Comparison of ENCODE assay signal across 8 cellular contexts in the genomic region with DNA sequence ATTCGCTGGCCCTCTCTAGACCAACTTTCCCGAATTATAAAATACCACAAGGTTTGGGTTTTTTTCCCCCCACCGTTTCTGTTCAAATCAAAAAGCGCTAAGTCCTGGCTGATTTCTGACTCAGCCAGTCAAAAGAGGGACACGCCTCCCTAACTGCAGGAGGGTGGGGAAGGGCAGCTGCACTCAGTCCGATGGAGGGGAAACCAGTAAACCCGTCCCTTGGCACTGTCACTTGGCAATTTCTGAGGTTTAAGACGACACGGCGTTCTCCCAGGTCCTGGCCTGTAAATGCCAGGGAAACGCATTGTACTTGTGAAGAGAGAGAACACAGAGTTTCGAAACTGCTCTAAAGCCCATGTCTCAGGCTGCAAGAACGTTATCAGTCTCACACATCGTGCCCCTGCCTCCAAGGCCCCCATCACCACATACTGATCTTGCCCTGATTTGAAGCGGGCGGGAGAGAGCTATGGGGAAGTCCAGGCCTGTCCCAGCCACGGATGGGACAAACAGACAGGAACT. TPM values are rescaled to one million over a fixed set of nuclear protein-coding genes. Genes with fewer than 3 reads are reported as not detected.
DNase-seq lines count a peak whose midpoint lies in the region; ATAC-seq and TF ChIP-seq lines count a peak whose summit lies in the region.

No MANE protein-coding gene starts in this region.

- peak in 1 of 2 experiments; percentile 81; a peak in 1 of 4 replicates for TF ChIP-seq EP300 in SK-N-SH (IDR thresholded peaks at IDR 0.05; ENCODE audit: borderline replicate concordance in 1 of 2, low read depth in 1 of 2, low read length in 1 of 2)

- no peaks in the 10 kb centered on the region for H3K27me3 Mint-ChIP-seq in activated T-cell treated with anti-CD3 and anti-CD28 coated beads, Interleukin-2, amount 50 U/mL, for 72 hours (ENCODE audit: low read depth)

- no peak overlapping the region for H2AFZ ChIP-seq in SK-N-SH (ENCODE audit: low read depth)

- no peak overlapping the region for H3K27ac Mint-ChIP-seq in activated T-cell treated with anti-CD3 and anti-CD28 coated beads, Interleukin-2, amount 50 U/mL, for 72 hours

- no peaks in the 10 kb centered on the region for H3K4me1 Mint-ChIP-seq in activated T-cell treated with anti-CD3 and anti-CD28 coated beads, Interleukin-2, amount 50 U/mL, for 72 hours (ENCODE audit: low read depth)

- CTCF ChIA-PET in SK-N-SH (lab: Yijun Ruan, JAX) = no interaction called here

- H3K9ac ChIP-seq in SK-N-SH = peak overlapping the region; percentile 69
- peak overlapping the region; percentile 67 to 80 (median 75) for H3K9ac ChIP-seq in skeletal muscle tissue (ENCODE audit: low read depth in 1 of 3, low read length in 3 of 3)

- H3K9me3 ChIP-seq in SK-N-SH (no peaks in the 10 kb centered on the region), skeletal muscle tissue (ENCODE audit: control insufficient read depth in 3 of 3, low read length in 3 of 3) (no peaks in the 10 kb centered on the region)

- H3K4me1 ChIP-seq in SK-N-SH (ENCODE audit: control insufficient read depth in 1 of 2, insufficient read depth in 2 of 2, low read depth in 1 of 2, low read length in 1 of 2) (peaks cover 45 to 48% of the 10 kb centered on the region in 2 experiments; a peak in 3 of 4 replicates), skeletal muscle tissue (ENCODE audit: control insufficient read depth in 3 of 3, insufficient read depth in 3 of 3, low read length in 3 of 3) (peaks cover 82 to 91% (median 86%) of the 10 kb centered on the region in 3 donors)

- peaks cover 89% of the 10 kb centered on the region for H3K79me2 ChIP-seq in SK-N-SH (ENCODE audit: insufficient read depth)

- H3K9me2 ChIP-seq in SK-N-SH = no peaks in the 10 kb centered on the region

- TF ChIP-seq CTCF in SK-N-SH (IDR thresholded peaks at IDR 0.05) = no peak

- no peak for TF ChIP-seq RAD21 in SK-N-SH (IDR thresholded peaks at IDR 0.05; ENCODE audit: low read length)

- H4K20me1 ChIP-seq in SK-N-SH (ENCODE audit: insufficient read depth) = peaks cover 11% of the 10 kb centered on the region; the same call in 1 of the 2 replicates

- ATAC-seq in left cardiac atrium (peak; percentile 67 to 75), HG02852 (IDR thresholded peaks at IDR 0.05; ENCODE audit: unreplicated experiment) (no peak)
- no peak for ATAC-seq in activated T-cell treated with anti-CD3 and anti-CD28 coated beads, Interleukin-2, amount 50 U/mL, for 72 hours (replicated peaks in 1 of 2)

- peak overlapping the region; percentile 83 for H3K4me2 ChIP-seq in SK-N-SH

- H3K36me3 Mint-ChIP-seq in activated T-cell treated with anti-CD3 and anti-CD28 coated beads, Interleukin-2, amount 50 U/mL, for 72 hours (ENCODE audit: insufficient read depth in 2 of 2) = no peaks in the 10 kb centered on the region

- no peaks in the 10 kb centered on the region for H3K27me3 ChIP-seq in SK-N-SH (ENCODE audit: insufficient read depth)
- H3K27me3 ChIP-seq in skeletal muscle tissue (ENCODE audit: control insufficient read depth in 3 of 3, insufficient read depth in 3 of 3, low read length in 3 of 3) = no peaks in the 10 kb centered on the region

- DNase-seq in GM04504 (ENCODE audit: low read depth) (peak; percentile 67), SK-N-SH (no peak), left cardiac atrium (peak; percentile 74), UCSD-AML1 (lab: John Stamatoyannopoulos, UW; ENCODE audit: unreplicated experiment) (no peak)
- no peak for DNase-seq in activated T-cell treated with anti-CD3 and anti-CD28 coated beads, Interleukin-2, amount 50 U/mL, for 72 hours
- DNase-seq in activated CD4-positive, alpha-beta T cell treated with anti-CD3 and anti-CD28 coated beads for 1 hour = no peak

- H3K4me3 ChIP-seq in SK-N-SH (ENCODE audit: low read depth in 2 of 2, low read length in 1 of 2) (peak overlapping the region; percentile 33 to 58; a peak in 3 of 4 replicates), skeletal muscle tissue (ENCODE audit: low read length in 3 of 3) (peak overlapping the region; percentile 60 to 73 (median 64))

- WGBS in SK-N-SH (ENCODE audit: low lambda C conversion rate) = 8% methylated on average over 16 of the region's 17 CpGs

- H3K27ac ChIP-seq in SK-N-SH (ENCODE audit: low read depth in 2 of 2, low read length in 1 of 2) = peak overlapping the region; percentile 67 to 95
- H3K27ac ChIP-seq in skeletal muscle tissue (ENCODE audit: low read depth, low read length) = peak overlapping the region; percentile 79

- no peak overlapping the region for H3K4me3 Mint-ChIP-seq in activated T-cell treated with anti-CD3 and anti-CD28 coated beads, Interleukin-2, amount 50 U/mL, for 72 hours

- no peaks in the 10 kb centered on the region for H3K9me3 Mint-ChIP-seq in activated T-cell treated with anti-CD3 and anti-CD28 coated beads, Interleukin-2, amount 50 U/mL, for 72 hours

- POLR2A ChIA-PET in SK-N-SH (lab: Yijun Ruan, JAX) = no interaction called here

- peaks cover 29% of the 10 kb centered on the region for H3F3A ChIP-seq in SK-N-SH (replicated peaks; ENCODE audit: insufficient read depth)

- H3K36me3 ChIP-seq in SK-N-SH (replicated peaks in 1 of 2; ENCODE audit: control insufficient read depth in 1 of 2, insufficient read depth in 2 of 2, low read length in 1 of 2) = no peaks in the 10 kb centered on the region
- H3K36me3 ChIP-seq in skeletal muscle tissue (ENCODE audit: control insufficient read depth in 3 of 3, insufficient read depth in 3 of 3, low read length in 3 of 3) = no peaks in the 10 kb centered on the region

- intact Hi-C loops in left cardiac atrium (cut with DNase I) = no loop called here

TF ChIP-seq in SK-N-SH, 30 proteins besides CTCF, POLR2A, EP300 and RAD21 (continues in another document):
- TF ChIP-seq, protein P1, sequence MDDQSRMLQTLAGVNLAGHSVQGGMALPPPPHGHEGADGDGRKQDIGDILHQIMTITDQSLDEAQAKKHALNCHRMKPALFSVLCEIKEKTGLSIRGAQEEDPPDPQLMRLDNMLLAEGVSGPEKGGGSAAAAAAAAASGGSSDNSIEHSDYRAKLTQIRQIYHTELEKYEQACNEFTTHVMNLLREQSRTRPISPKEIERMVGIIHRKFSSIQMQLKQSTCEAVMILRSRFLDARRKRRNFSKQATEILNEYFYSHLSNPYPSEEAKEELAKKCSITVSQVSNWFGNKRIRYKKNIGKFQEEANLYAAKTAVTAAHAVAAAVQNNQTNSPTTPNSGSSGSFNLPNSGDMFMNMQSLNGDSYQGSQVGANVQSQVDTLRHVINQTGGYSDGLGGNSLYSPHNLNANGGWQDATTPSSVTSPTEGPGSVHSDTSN (IDR thresholded peaks at IDR 0.05) = peak; percentile 64
- TF ChIP-seq SMC3 (IDR thresholded peaks at IDR 0.05; ENCODE audit: low read depth, low read length) (no peak), TCF12 (IDR thresholded peaks at IDR 0.05) (peak; percentile 85), NRF1 (IDR thresholded peaks at IDR 0.05; ENCODE audit: low read depth, low read length) (no peak), RCOR1 (IDR thresholded peaks at IDR 0.05; ENCODE audit: low read length) (no peak), FOXM1 (IDR thresholded peaks at IDR 0.05; ENCODE audit: low read depth) (0 out of 2 replicates have a peak, but pooled peaks have one; percentile 31), TEAD4 (IDR thresholded peaks at IDR 0.05; ENCODE audit: borderline replicate concordance, insufficient read depth) (peak; percentile 90), TAF1 (IDR thresholded peaks at IDR 0.05; ENCODE audit: borderline replicate concordance, low read depth, low read length) (peak; percentile 13; the same call in 1 of the 2 replicates), FOSL2 (IDR thresholded peaks at IDR 0.05; ENCODE audit: borderline replicate concordance, low read depth) (peak; percentile 51; the same call in 1 of the 2 replicates), YY1 (IDR thresholded peaks at IDR 0.05; ENCODE audit: low read depth) (0 out of 2 replicates have a peak, but pooled peaks have one; percentile 28), NFIC (IDR thresholded peaks at IDR 0.05; ENCODE audit: borderline replicate concordance) (peak; percentile 74), POLR2AphosphoS5 (IDR thresholded peaks at IDR 0.05; ENCODE audit: low read depth, low read length) (peak; percentile 67; the same call in 1 of the 2 replicates), MXI1 (IDR thresholded peaks at IDR 0.05; ENCODE audit: low read depth, low read length) (no peak), MEF2A (IDR thresholded peaks at IDR 0.05; ENCODE audit: borderline replicate concordance, low read depth) (0 out of 2 replicates have a peak, but pooled peaks have one; percentile 6)
- TF ChIP-seq, protein P2, sequence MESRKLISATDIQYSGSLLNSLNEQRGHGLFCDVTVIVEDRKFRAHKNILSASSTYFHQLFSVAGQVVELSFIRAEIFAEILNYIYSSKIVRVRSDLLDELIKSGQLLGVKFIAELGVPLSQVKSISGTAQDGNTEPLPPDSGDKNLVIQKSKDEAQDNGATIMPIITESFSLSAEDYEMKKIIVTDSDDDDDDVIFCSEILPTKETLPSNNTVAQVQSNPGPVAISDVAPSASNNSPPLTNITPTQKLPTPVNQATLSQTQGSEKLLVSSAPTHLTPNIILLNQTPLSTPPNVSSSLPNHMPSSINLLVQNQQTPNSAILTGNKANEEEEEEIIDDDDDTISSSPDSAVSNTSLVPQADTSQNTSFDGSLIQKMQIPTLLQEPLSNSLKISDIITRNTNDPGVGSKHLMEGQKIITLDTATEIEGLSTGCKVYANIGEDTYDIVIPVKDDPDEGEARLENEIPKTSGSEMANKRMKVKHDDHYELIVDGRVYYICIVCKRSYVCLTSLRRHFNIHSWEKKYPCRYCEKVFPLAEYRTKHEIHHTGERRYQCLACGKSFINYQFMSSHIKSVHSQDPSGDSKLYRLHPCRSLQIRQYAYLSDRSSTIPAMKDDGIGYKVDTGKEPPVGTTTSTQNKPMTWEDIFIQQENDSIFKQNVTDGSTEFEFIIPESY (IDR thresholded peaks at IDR 0.05; ENCODE audit: borderline replicate concordance, low read depth) = peak; percentile 48; the same call in 1 of the 2 replicates
- TF ChIP-seq, protein P3, sequence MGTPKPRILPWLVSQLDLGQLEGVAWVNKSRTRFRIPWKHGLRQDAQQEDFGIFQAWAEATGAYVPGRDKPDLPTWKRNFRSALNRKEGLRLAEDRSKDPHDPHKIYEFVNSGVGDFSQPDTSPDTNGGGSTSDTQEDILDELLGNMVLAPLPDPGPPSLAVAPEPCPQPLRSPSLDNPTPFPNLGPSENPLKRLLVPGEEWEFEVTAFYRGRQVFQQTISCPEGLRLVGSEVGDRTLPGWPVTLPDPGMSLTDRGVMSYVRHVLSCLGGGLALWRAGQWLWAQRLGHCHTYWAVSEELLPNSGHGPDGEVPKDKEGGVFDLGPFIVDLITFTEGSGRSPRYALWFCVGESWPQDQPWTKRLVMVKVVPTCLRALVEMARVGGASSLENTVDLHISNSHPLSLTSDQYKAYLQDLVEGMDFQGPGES (IDR thresholded peaks at IDR 0.05; ENCODE audit: low read depth, low read length) = no peak

RNA-seq across cellular contexts. Expression of a gene that starts 57.9 kb away (rescaled TPM):
- polyA plus RNA-seq in SK-N-SH (2012; rRNA removed) = 1.9 and 2.0 TPM in 2 replicates
- 1.9 and 2.0 TPM in 2 replicates for polyA plus RNA-seq in SK-N-SH (2012; cell fraction: cytosol; rRNA removed)
- 4.1 and 5.0 TPM in 2 replicates for polyA plus RNA-seq in SK-N-SH (2012; cell fraction: nucleus; rRNA removed)
- total RNA-seq in left cardiac atrium = 10 to 100 TPM; 11.9 to 12.6 TPM
- 8.9 TPM for total RNA-seq in skeletal muscle tissue
- total RNA-seq in activated T-cell treated with anti-CD3 and anti-CD28 coated beads, Interleukin-2, amount 50 U/mL, for 72 hours = 1 to 10 TPM in 1 of 2 donors, under 1 TPM in 1; 0.35 to 1.0 TPM

Comparison
In these comparisons a context has a peak if more than half of its experiments do, and no peak if none do; other contexts are left out.
1. DNase-seq: peak in GM04504 (single experiment) and left cardiac atrium (single experiment); none in SK-N-SH (single experiment), activated T-cell treated with anti-CD3 and anti-CD28 coated beads, Interleukin-2, amount 50 U/mL, for 72 hours (0 of 2), activated CD4-positive, alpha-beta T cell treated with anti-CD3 and anti-CD28 coated beads for 1 hour (single experiment) and UCSD-AML1 (single experiment).
2. ATAC-seq: peak in left cardiac atrium (2 of 2); none in activated T-cell treated with anti-CD3 and anti-CD28 coated beads, Interleukin-2, amount 50 U/mL, for 72 hours (0 of 2) and HG02852 (single experiment).